ENCODE assay signal across 10 cellular contexts in the genomic region with DNA sequence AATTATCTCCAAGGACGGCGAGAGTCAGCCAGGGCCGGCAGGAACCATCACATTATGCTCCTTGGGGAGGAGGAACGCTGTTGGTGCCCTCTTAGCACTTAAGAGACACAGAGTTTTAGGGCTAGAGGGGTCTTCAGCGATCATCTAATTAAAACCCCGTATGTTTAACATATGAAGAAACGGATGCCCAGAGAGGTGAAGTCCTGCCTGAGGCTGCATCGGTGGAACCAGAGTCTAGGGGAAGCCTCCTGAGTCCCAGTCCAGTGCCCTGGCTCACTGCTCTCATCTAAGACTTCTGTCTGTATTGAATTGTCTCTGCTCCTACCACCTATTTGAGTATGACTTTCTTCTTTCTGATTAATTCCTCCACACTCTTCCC.
DNase-seq lines count a peak whose midpoint lies in the region; ATAC-seq and TF ChIP-seq lines count a peak whose summit lies in the region.
"Had no signal": no experiment of that assay in that cellular context is flagged by ENCODE, and none has a peak within 500 bp of the region (broad histone marks: within the 10 kb centered on the region; RNA-seq: fewer than 3 reads in every experiment).

No MANE protein-coding gene starts in this region.

- H3K27me3 ChIP-seq in duodenal mucosa (ENCODE audit: control insufficient read depth in 1 of 2, insufficient read depth in 2 of 2, low read length in 2 of 2), result peaks cover 6 to 20% of the 10 kb centered on the region in 2 donors

- H3K4me1 Mint-ChIP-seq in stimulated activated naive CD8-positive, alpha-beta T cell treated with anti-CD3 and anti-CD28 coated beads, Interleukin-15, Interleukin-2, amounts not matched to agents 100 ng/mL and 50 ng/mL, for 24 hours (ENCODE audit: low read depth), result peaks cover 20% of the 10 kb centered on the region
- H3K4me1 Mint-ChIP-seq in stimulated activated naive CD8-positive, alpha-beta T cell treated with anti-CD3 and anti-CD28 coated beads, Interleukin-15, amount 100 ng/mL, for 72 hours, result peaks cover 15% of the 10 kb centered on the region
- H3K4me1 Mint-ChIP-seq in nephron, result peaks cover 18% of the 10 kb centered on the region

- in situ Hi-C loops in ACHN (cut with HindIII; ENCODE audit: low pct_ligation_motif_present, low pct_unique_long_range_greater_than_20kb, low sequenced_read_pairs), result no loop called here

- no peaks in the 10 kb centered on the region for H3K36me3 Mint-ChIP-seq in stimulated activated naive CD8-positive, alpha-beta T cell treated with anti-CD3 and anti-CD28 coated beads, Interleukin-15, Interleukin-2, amounts not matched to agents 100 ng/mL and 50 ng/mL, for 24 hours (ENCODE audit: low read depth)
- no peaks in the 10 kb centered on the region for H3K36me3 Mint-ChIP-seq in nephron (ENCODE audit: low read depth)
- H3K36me3 Mint-ChIP-seq: CD4-positive, CD25-positive, alpha-beta regulatory T cell had no signal

- H3K27me3 Mint-ChIP-seq in stimulated activated naive CD8-positive, alpha-beta T cell treated with anti-CD3 and anti-CD28 coated beads, Interleukin-15, Interleukin-2, amounts not matched to agents 100 ng/mL and 50 ng/mL, for 24 hours, result peaks cover 45% of the 10 kb centered on the region
- H3K27me3 Mint-ChIP-seq in stimulated activated naive CD8-positive, alpha-beta T cell treated with anti-CD3 and anti-CD28 coated beads, Interleukin-15, amount 100 ng/mL, for 72 hours, result peaks cover 38% of the 10 kb centered on the region
- peaks cover 23% of the 10 kb centered on the region for H3K27me3 Mint-ChIP-seq in nephron (ENCODE audit: low read depth)

- no peak overlapping the region for H3K27ac ChIP-seq in duodenal mucosa (ENCODE audit: low read depth, low read length)

- no peak overlapping the region for H3K27ac Mint-ChIP-seq in stimulated activated naive CD8-positive, alpha-beta T cell treated with anti-CD3 and anti-CD28 coated beads, Interleukin-15, Interleukin-2, amounts not matched to agents 100 ng/mL and 50 ng/mL, for 24 hours
- H3K27ac Mint-ChIP-seq in stimulated activated naive CD8-positive, alpha-beta T cell treated with anti-CD3 and anti-CD28 coated beads, Interleukin-15, amount 100 ng/mL, for 72 hours, result no peak overlapping the region
- H3K27ac Mint-ChIP-seq in nephron, result no peak overlapping the region
- H3K27ac Mint-ChIP-seq: CD4-positive, CD25-positive, alpha-beta regulatory T cell had no signal

- no peak for DNase-seq in stimulated activated naive CD8-positive, alpha-beta T cell treated with anti-CD3 and anti-CD28 coated beads, Interleukin-15, amount 100 ng/mL, for 72 hours
- DNase-seq in NCI-H1417 (lab: John Stamatoyannopoulos, UW), result no peak
- DNase-seq in ACHN, result no peak
- DNase-seq in NCI-H526 (lab: John Stamatoyannopoulos, UW), result no peak
- DNase-seq: CD4-positive, CD25-positive, alpha-beta regulatory T cell; NCI-H1436 had no signal

- H3K4me1 ChIP-seq in duodenal mucosa (ENCODE audit: control insufficient read depth in 1 of 2, insufficient read depth in 2 of 2, low read length in 2 of 2), result peaks cover 0 to 8% of the 10 kb centered on the region in 2 donors

- no peak for TF ChIP-seq CTCF in nephron (IDR thresholded peaks at IDR 0.05; ENCODE audit: unreplicated experiment in 3 of 3)

- H3K9me3 ChIP-seq in duodenal mucosa (ENCODE audit: control insufficient read depth in 1 of 2, low read length in 2 of 2), result no peaks in the 10 kb centered on the region

- H3K9me3 Mint-ChIP-seq in stimulated activated naive CD8-positive, alpha-beta T cell treated with anti-CD3 and anti-CD28 coated beads, Interleukin-15, Interleukin-2, amounts not matched to agents 100 ng/mL and 50 ng/mL, for 24 hours, result no peaks in the 10 kb centered on the region
- no peaks in the 10 kb centered on the region for H3K9me3 Mint-ChIP-seq in stimulated activated naive CD8-positive, alpha-beta T cell treated with anti-CD3 and anti-CD28 coated beads, Interleukin-15, amount 100 ng/mL, for 72 hours
- no peaks in the 10 kb centered on the region for H3K9me3 Mint-ChIP-seq in nephron

- H3K9ac ChIP-seq in duodenal mucosa (ENCODE audit: low read depth in 1 of 2, low read length in 2 of 2), result no peak overlapping the region

- no peaks in the 10 kb centered on the region for H3K36me3 ChIP-seq in duodenal mucosa (ENCODE audit: control insufficient read depth in 1 of 2, insufficient read depth in 2 of 2, low read length in 2 of 2)

- peak overlapping the region; percentile 16 to 43 for H3K4me3 ChIP-seq in duodenal mucosa (ENCODE audit: low read depth in 1 of 2, low read length in 2 of 2)

- no peak for ATAC-seq in stimulated activated naive CD8-positive, alpha-beta T cell treated with anti-CD3 and anti-CD28 coated beads, Interleukin-15, amount 100 ng/mL, for 72 hours
- ATAC-seq in GM19467 (IDR thresholded peaks at IDR 0.05; ENCODE audit: unreplicated experiment), result no peak

- peak overlapping the region; percentile 48 for H3K4me3 Mint-ChIP-seq in stimulated activated naive CD8-positive, alpha-beta T cell treated with anti-CD3 and anti-CD28 coated beads, Interleukin-15, Interleukin-2, amounts not matched to agents 100 ng/mL and 50 ng/mL, for 24 hours
- peak overlapping the region in 1 of 2 donors; percentile 20 for H3K4me3 Mint-ChIP-seq in stimulated activated naive CD8-positive, alpha-beta T cell treated with anti-CD3 and anti-CD28 coated beads, Interleukin-15, amount 100 ng/mL, for 72 hours
- peak overlapping the region; percentile 66 to 81 (median 79) for H3K4me3 Mint-ChIP-seq in nephron
